ENCODE assay signal across 8 cellular contexts in genomic region chr22:43110444-43110926, GRCh38. TPM values are rescaled to one million over a fixed set of nuclear protein-coding genes. Genes with fewer than 3 reads are reported as not detected.
DNase-seq lines count a peak whose midpoint lies in the region; ATAC-seq, FAIRE-seq and TF ChIP-seq lines count a peak whose summit lies in the region.

BIK (plus strand) TSS chr22:43110750; CDS start chr22:43124023, 13,273 bp downstream.

- H3K4me2 ChIP-seq in HepG2 (ENCODE audit: low read depth, low read length), result peak within 1 kb of the TSS; percentile 95

- FAIRE-seq in HepG2 (lab: Jason Lieb, UNC), result no peak

- peak within 1 kb of the TSS; percentile 34; the same call in 1 of the 2 replicates for H3K9ac ChIP-seq in HepG2 (ENCODE audit: insufficient read depth, low read depth, low read length)

- no peaks in the 10 kb centered on the region for H3K79me2 ChIP-seq in HepG2 (ENCODE audit: insufficient read depth, low read length)

- peak within 1 kb of the TSS; percentile 70 for H3K4me3 ChIP-seq in WERI-Rb-1 (ENCODE audit: low read depth, low read length)
- peak within 1 kb of the TSS; percentile 60 to 74 (median 62); a peak in 5 of 6 replicates for H3K4me3 ChIP-seq in HepG2 (replicated peaks in 1 of 3; ENCODE audit: insufficient read depth in 1 of 3, low read depth in 2 of 3, low read length in 3 of 3)

- H3K27ac ChIP-seq in WERI-Rb-1, result no peak within 1 kb of the TSS
- H3K27ac ChIP-seq in HepG2 (ENCODE audit: extremely low read length, insufficient read depth, low read length), result no peak within 1 kb of the TSS

- peaks cover 50% of the 10 kb centered on the region for H3K4me1 ChIP-seq in HepG2 (ENCODE audit: insufficient read depth, low read length)

- no peak within 1 kb of the TSS for H2AFZ ChIP-seq in HepG2 (ENCODE audit: low read length)

- CTCF ChIA-PET in HepG2 (lab: Yijun Ruan, JAX; ENCODE audit: low intra/inter-chr PET ratio, low total read pairs), result no interaction called here

- peak; percentile 75 for ATAC-seq in HepG2
- no peak for ATAC-seq in GM19023 (IDR thresholded peaks at IDR 0.05; ENCODE audit: unreplicated experiment)

- no peak for TF ChIP-seq EP300 in HepG2 (IDR thresholded peaks at IDR 0.05; ENCODE audit: low read depth in 2 of 2, low read length in 2 of 2)
- TF ChIP-seq EP300 in HepG2 (CRISPR knock-in tag; IDR thresholded peaks at IDR 0.05; ENCODE audit: borderline replicate concordance), result no peak

- TF ChIP-seq CTCF in WERI-Rb-1 (IDR thresholded peaks at IDR 0.05; ENCODE audit: low read depth, low read length) (peak; percentile 45), HepG2 (CRISPR knock-in tag; IDR thresholded peaks at IDR 0.05) (peak; percentile 60)

- POLR2A ChIA-PET in HepG2 (lab: Yijun Ruan, JAX), result interaction anchor here (0.7 to 1.3 kb wide), 2 partner anchors 15 to 16 kb away, joined by 3 to 4 read pairs; no protein-coding TSS in a partner anchor

- H3K27me3 ChIP-seq in WERI-Rb-1 (ENCODE audit: insufficient read depth, low read depth, severe bottlenecking) (peaks cover 13% of the 10 kb centered on the region), HepG2 (ENCODE audit: control insufficient read depth in 1 of 2, insufficient read depth in 2 of 2, low read length in 2 of 2) (peaks cover 5 to 36% of the 10 kb centered on the region in 2 experiments; a peak in 4 of 5 replicates)

- TF ChIP-seq RAD21 in HepG2 (CRISPR knock-in tag; IDR thresholded peaks at IDR 0.05), result no peak

- intact Hi-C loops in HepG2 (cut with micrococcal nuclease; ENCODE audit: unreplicated experiment), result loop anchor here (2.0 kb wide), 1 partner anchor 16 kb away; no protein-coding TSS in a partner anchor

- no peaks in the 10 kb centered on the region for H4K20me1 ChIP-seq in HepG2 (ENCODE audit: insufficient read depth, low read length)

- BruUV-seq in HepG2 (replicated peaks; lab: Mats Ljungman, UMichigan), result no TSS peak

- TF ChIP-seq POLR2A in GM15510 (IDR thresholded peaks at IDR 0.05; ENCODE audit: borderline replicate concordance, extremely low read depth, insufficient read length) (peak; percentile 50), HepG2 (IDR thresholded peaks at IDR 0.05; ENCODE audit: insufficient read depth in 1 of 2, low read depth in 2 of 2, low read length in 2 of 2) (no peak)

- H3K36me3 ChIP-seq in WERI-Rb-1 (no peaks in the 10 kb centered on the region), HepG2 (replicated peaks in 1 of 2; ENCODE audit: control insufficient read depth in 1 of 2, insufficient read depth in 2 of 2, low read length in 2 of 2) (no peaks in the 10 kb centered on the region)

- in situ Hi-C loops in HepG2 (cut with HindIII; ENCODE audit: extremely low pct_ligation_motif_present, low pct_unique_long_range_greater_than_20kb), result no loop called here

- H3K9me3 ChIP-seq in WERI-Rb-1 (ENCODE audit: severe bottlenecking), result no peaks in the 10 kb centered on the region
- no peaks in the 10 kb centered on the region for H3K9me3 ChIP-seq in HepG2 (ENCODE audit: low read length)

- peak; percentile 47 for DNase-seq in M059J (ENCODE audit: low read depth)
- peak; percentile 61 for DNase-seq in WERI-Rb-1
- peak; percentile 27 for DNase-seq in central memory CD4-positive, alpha-beta T cell
- DNase-seq in HepG2 (ENCODE audit: low spot score), result peak; percentile 51
- peak; percentile 59 for DNase-seq in stimulated activated CD8-positive, alpha-beta memory T cell treated with anti-CD3 and anti-CD28 coated beads, Interleukin-4, amount 100 ng/mL, for 48 hours
- no peak for DNase-seq in HuH-7.5 (ENCODE audit: low spot score)

- WGBS in HepG2 (ENCODE audit: low lambda C conversion rate), result no CpG with 5 or more reads among the region's 49 CpGs

TF ChIP-seq in HepG2, 621 proteins besides CTCF, POLR2A, EP300 and RAD21 (continues in another document):
- TF ChIP-seq MED1 (CRISPR knock-in tag; IDR thresholded peaks at IDR 0.05) (no peak), ZNF780A (CRISPR knock-in tag; IDR thresholded peaks at IDR 0.05) (no peak), ZBTB7B (CRISPR knock-in tag; IDR thresholded peaks at IDR 0.05) (no peak), MLX (CRISPR knock-in tag; IDR thresholded peaks at IDR 0.05) (no peak), STAG1 (CRISPR knock-in tag; IDR thresholded peaks at IDR 0.05) (peak; percentile 47), SMYD3 (CRISPR knock-in tag; IDR thresholded peaks at IDR 0.05) (no peak), ZNF704 (CRISPR knock-in tag; IDR thresholded peaks at IDR 0.05; ENCODE audit: borderline replicate concordance) (no peak), FOXP1 (IDR thresholded peaks at IDR 0.05) (no peak), FOXP1 (CRISPR knock-in tag; IDR thresholded peaks at IDR 0.05) (peak; percentile 56; the same call in 1 of the 2 replicates), NFIB (CRISPR knock-in tag; IDR thresholded peaks at IDR 0.05; ENCODE audit: borderline replicate concordance) (no peak), CHD2 (IDR thresholded peaks at IDR 0.05; ENCODE audit: low read depth, low read length) (no peak), TOPORS (CRISPR knock-in tag; IDR thresholded peaks at IDR 0.05) (no peak), LCORL (IDR thresholded peaks at IDR 0.05) (no peak), LCORL (CRISPR knock-in tag; IDR thresholded peaks at IDR 0.05) (0 out of 2 replicates have a peak, but pooled peaks have one; percentile 35), HMGA1 (CRISPR knock-in tag; conservative IDR thresholded peaks at IDR 0.05) (no peak), ZNF580 (CRISPR knock-in tag; IDR thresholded peaks at IDR 0.05; ENCODE audit: borderline replicate concordance, low read depth) (no peak), CREM (IDR thresholded peaks at IDR 0.05) (no peak), CREM (CRISPR knock-in tag; IDR thresholded peaks at IDR 0.05) (no peak), EZH2 (conservative IDR thresholded peaks at IDR 0.05; ENCODE audit: low read depth, low read length) (no peak), IRF2 (CRISPR knock-in tag; IDR thresholded peaks at IDR 0.05) (no peak), RBM22 (optimal IDR thresholded peaks at IDR 0.05; ENCODE audit: low read length) (no peak), NFKB2 (CRISPR knock-in tag; IDR thresholded peaks at IDR 0.05; ENCODE audit: borderline replicate concordance) (no peak), E2F1 (CRISPR knock-in tag; IDR thresholded peaks at IDR 0.05) (no peak)

RNA-seq across cellular contexts. Expression of gene BIK, which starts in this region (rescaled TPM):
- 0.86 and 1.1 TPM in 2 replicates for total RNA-seq in M059J (2014; rRNA removed; shearing (Covaris generic))
- total RNA-seq in HepG2 (2016; rRNA removed; fragmentation: Illumina TruSeq; extraction: Trizol), result 0.66 and 0.80 TPM in 2 replicates
- total RNA-seq in HepG2 (2016; cell fraction: cytosol; rRNA removed; fragmentation: Illumina TruSeq; extraction: Trizol; ENCODE audit: low read depth), result 0.30 and 0.71 TPM in 2 replicates
- 0.88 and 1.2 TPM in 2 replicates for total RNA-seq in HepG2 (2016; cell fraction: insoluble cytoplasmic fraction; rRNA removed; fragmentation: Illumina TruSeq; extraction: Trizol)
- 0.31 and 0.72 TPM in 2 replicates for total RNA-seq in HepG2 (2016; cell fraction: membrane; rRNA removed; fragmentation: Illumina TruSeq; extraction: Trizol)
- 0.71 TPM in 1 of 2 replicates, not detected in the other for total RNA-seq in HepG2 (2016; cell fraction: nucleus; rRNA removed; fragmentation: Illumina TruSeq; extraction: Trizol)
- 0.27 and 0.54 TPM in 2 replicates for polyA plus RNA-seq in HepG2 (2011; rRNA removed)
- polyA plus RNA-seq in HepG2 (2011; cell fraction: cytosol; rRNA removed), result 0.69 and 0.76 TPM in 2 replicates
- polyA plus RNA-seq in HepG2 (2011; cell fraction: nucleus; rRNA removed), result 0.90 and 1.2 TPM in 2 replicates
- polyA plus RNA-seq in HepG2 (2012), result 0.17 and 0.71 TPM in 2 replicates
- 0.15 and 0.28 TPM in 2 replicates for polyA plus RNA-seq in HepG2 (2016; cell fraction: cytosol; fragmentation: Illumina TruSeq; extraction: Trizol; ENCODE audit: low read depth)
- 0.54 and 0.69 TPM in 2 replicates for polyA plus RNA-seq in HepG2 (2016; cell fraction: insoluble cytoplasmic fraction; fragmentation: Illumina TruSeq; extraction: Trizol; ENCODE audit: low read depth)
- 0.19 TPM in 1 of 2 replicates, not detected in the other for polyA plus RNA-seq in HepG2 (2016; cell fraction: membrane; fragmentation: Illumina TruSeq; extraction: Trizol; ENCODE audit: low read depth)
- polyA plus RNA-seq in HepG2 (2016; cell fraction: nucleus; fragmentation: Illumina TruSeq; extraction: Trizol; ENCODE audit: insufficient read depth, low read depth), result 0.53 and 1.3 TPM in 2 replicates
- 0.58 and 0.82 TPM in 2 replicates for polyA minus RNA-seq in HepG2 (2011; rRNA and poly(A)+ RNA removed; ENCODE audit: low replicate concordance)
- not detected in 2 replicates for polyA minus RNA-seq in HepG2 (2011; cell fraction: cytosol; rRNA and poly(A)+ RNA removed)
- 0.62 TPM in 1 of 2 replicates, not detected in the other for polyA minus RNA-seq in HepG2 (2011; cell fraction: nucleus; rRNA and poly(A)+ RNA removed)
